16 cellular contexts compared by ENCODE assay signal in genomic region chr2:203861607-203862006, GRCh38. TPM values are rescaled to one million over a fixed set of nuclear protein-coding genes. Genes with fewer than 3 reads are reported as not detected.
DNase-seq lines count a peak whose midpoint lies in the region; ATAC-seq and TF ChIP-seq lines count a peak whose summit lies in the region.
"Had no signal": no experiment of that assay in that cellular context is flagged by ENCODE, and none has a peak within 500 bp of the region (broad histone marks: within the 10 kb centered on the region; RNA-seq: fewer than 3 reads in every experiment).

No MANE protein-coding gene starts in this region.

- H3K9me3 Mint-ChIP-seq in activated T-cell treated with anti-CD3 and anti-CD28 coated beads, Interleukin-2, amount 50 U/mL, for 24 hours = peaks cover 7% of the 10 kb centered on the region
- H3K9me3 Mint-ChIP-seq in activated CD4-positive, alpha-beta memory T cell treated with anti-CD3 and anti-CD28 coated beads, Interleukin-2, amount 10 ng/mL, durations not matched to agents 7 days and 5 days = peaks cover 18% of the 10 kb centered on the region

- H3K36me3 Mint-ChIP-seq in activated T-cell treated with anti-CD3 and anti-CD28 coated beads, Interleukin-2, amount 50 U/mL, for 24 hours (ENCODE audit: low read depth) = peaks cover 6% of the 10 kb centered on the region
- H3K36me3 Mint-ChIP-seq in activated CD4-positive, alpha-beta memory T cell treated with anti-CD3 and anti-CD28 coated beads, Interleukin-2, amount 10 ng/mL, durations not matched to agents 7 days and 5 days (ENCODE audit: low read depth) = peaks cover 31% of the 10 kb centered on the region

- POLR2A ChIA-PET in activated CD4-positive, alpha-beta memory T cell treated with anti-CD3 and anti-CD28 coated beads, Interleukin-2, amount 10 ng/mL, durations not matched to agents 7 days and 5 days (lab: Charles Lee) = interaction anchor here (0.6 to 4.8 kb wide), 17 partner anchors 11 to 155 kb away, joined by 3 to 196 read pairs (median 3); partner anchors contain the start of gene CTLA4

- no peaks in the 10 kb centered on the region for H3K79me2 ChIP-seq in KMS-11 (ENCODE audit: insufficient read depth, low read depth)

- no peak for DNase-seq in activated T-cell treated with anti-CD3 and anti-CD28 coated beads, Interleukin-2, amount 50 U/mL, for 24 hours
- no peak for DNase-seq in activated T-cell treated with anti-CD3 and anti-CD28 coated beads, Interleukin-2, amount 50 U/mL, for 1 hour
- DNase-seq in activated CD4-positive, alpha-beta memory T cell treated with anti-CD3 and anti-CD28 coated beads, Interleukin-2, amount 10 ng/mL, durations not matched to agents 7 days and 5 days = no peak
- no peak for DNase-seq in stimulated activated naive CD8-positive, alpha-beta T cell treated with anti-CD3 and anti-CD28 coated beads, Interleukin-15, Interleukin-2, amounts not matched to agents 100 U/mL and 50 U/mL, for 24 hours
- DNase-seq in NK-92 treated with Interleukin-12 subunit alpha and Interleukin-12 subunit beta, amount 100 ng/mL, for 24 hours (lab: John Stamatoyannopoulos, UW) = no peak
- DNase-seq: GOT3, KBM-7, NCI-H1048, NCI-H510A treated with DMSO at 0.1 percent for 48 hours, Right ventricle myocardium superior had no signal

- peak overlapping the region; percentile 89 for H3K27ac Mint-ChIP-seq in activated T-cell treated with anti-CD3 and anti-CD28 coated beads, Interleukin-2, amount 50 U/mL, for 24 hours
- peak overlapping the region; percentile 55 for H3K27ac Mint-ChIP-seq in activated CD4-positive, alpha-beta memory T cell treated with anti-CD3 and anti-CD28 coated beads, Interleukin-2, amount 10 ng/mL, durations not matched to agents 7 days and 5 days

- no peak overlapping the region for H3K9ac ChIP-seq in KMS-11
- H3K9ac ChIP-seq: BLaER1 treated with 17β-estradiol and CSF1 and Interleukin-3, amounts not matched to agents 10 nM and 100 nM had no signal

- TF ChIP-seq CTCF in KMS-11 (conservative IDR thresholded peaks at IDR 0.05; ENCODE audit: low read depth, low read length) = no peak

- no peaks in the 10 kb centered on the region for H4K20me1 ChIP-seq in KMS-11 (ENCODE audit: insufficient read depth)
- H4K20me1 ChIP-seq: BLaER1 treated with 17β-estradiol and CSF1 and Interleukin-3, amounts not matched to agents 10 nM and 100 nM had no signal

- H3K27me3 Mint-ChIP-seq in activated T-cell treated with anti-CD3 and anti-CD28 coated beads, Interleukin-2, amount 50 U/mL, for 24 hours = no peaks in the 10 kb centered on the region
- no peaks in the 10 kb centered on the region for H3K27me3 Mint-ChIP-seq in activated CD4-positive, alpha-beta memory T cell treated with anti-CD3 and anti-CD28 coated beads, Interleukin-2, amount 10 ng/mL, durations not matched to agents 7 days and 5 days

- peak overlapping the region; percentile 59 for H3K27ac ChIP-seq in KMS-11
- H3K27ac ChIP-seq: A549; BLaER1 treated with 17β-estradiol and CSF1 and Interleukin-3, amounts not matched to agents 10 nM and 100 nM had no signal

- H3K4me2 ChIP-seq in KMS-11 = peak overlapping the region; percentile 65
- H3K4me2 ChIP-seq: A549 had no signal

- H3K4me3 Mint-ChIP-seq in activated T-cell treated with anti-CD3 and anti-CD28 coated beads, Interleukin-2, amount 50 U/mL, for 24 hours = peak overlapping the region; percentile 51
- H3K4me3 Mint-ChIP-seq in activated CD4-positive, alpha-beta memory T cell treated with anti-CD3 and anti-CD28 coated beads, Interleukin-2, amount 10 ng/mL, durations not matched to agents 7 days and 5 days = peak overlapping the region; percentile 9

- peak; percentile 60 for ATAC-seq in stimulated activated naive CD8-positive, alpha-beta T cell treated with anti-CD3 and anti-CD28 coated beads, Interleukin-15, Interleukin-2, amounts not matched to agents 100 U/mL and 50 U/mL, for 24 hours
- no peak for ATAC-seq in GM18867 (IDR thresholded peaks at IDR 0.05; ENCODE audit: unreplicated experiment)
- ATAC-seq: A549 had no signal

- H3K27me3 ChIP-seq in KMS-11 (ENCODE audit: insufficient read depth, low read depth) = no peaks in the 10 kb centered on the region
- H3K27me3 ChIP-seq: BLaER1 treated with 17β-estradiol and CSF1 and Interleukin-3, amounts not matched to agents 10 nM and 100 nM had no signal

- no peak overlapping the region for H3K4me3 ChIP-seq in KMS-11 (IDR thresholded peaks at IDR 0.05; ENCODE audit: insufficient read depth, low read depth, low read length)
- H3K4me3 ChIP-seq: A549; BLaER1 treated with 17β-estradiol and CSF1 and Interleukin-3, amounts not matched to agents 10 nM and 100 nM had no signal

- H3K36me3 ChIP-seq in KMS-11 (ENCODE audit: insufficient read depth) = no peaks in the 10 kb centered on the region
- H3K36me3 ChIP-seq: BLaER1 treated with 17β-estradiol and CSF1 and Interleukin-3, amounts not matched to agents 10 nM and 100 nM had no signal

- peaks cover 89% of the 10 kb centered on the region for H3K4me1 Mint-ChIP-seq in activated T-cell treated with anti-CD3 and anti-CD28 coated beads, Interleukin-2, amount 50 U/mL, for 24 hours (ENCODE audit: low read depth)
- peaks cover 71% of the 10 kb centered on the region for H3K4me1 Mint-ChIP-seq in activated CD4-positive, alpha-beta memory T cell treated with anti-CD3 and anti-CD28 coated beads, Interleukin-2, amount 10 ng/mL, durations not matched to agents 7 days and 5 days

- H3K4me1 ChIP-seq in KMS-11 (ENCODE audit: low read depth, poor library complexity, severe bottlenecking) = peaks cover 85% of the 10 kb centered on the region
- H3K4me1 ChIP-seq: A549 had no signal

- CTCF ChIA-PET in activated CD4-positive, alpha-beta memory T cell treated with anti-CD3 and anti-CD28 coated beads, Interleukin-2, amount 10 ng/mL, durations not matched to agents 7 days and 5 days (lab: Charles Lee) = interaction anchor here (0.5 to 1.8 kb wide), 4 partner anchors 13 to 81 kb away, joined by 3 to 6 read pairs (median 4); no protein-coding TSS in a partner anchor

- no peak overlapping the region for H2AFZ ChIP-seq in KMS-11 (ENCODE audit: low read depth)

RNA-seq across cellular contexts. Expression of gene CTLA4, which starts 6.0 kb away (rescaled TPM):
- 100 to 1,000 TPM in 1 of 2 experiments, 10 to 100 TPM in 1; 98.1 to 101 TPM for total RNA-seq in activated CD4-positive, alpha-beta memory T cell treated with anti-CD3 and anti-CD28 coated beads, Interleukin-2, amount 10 ng/mL, durations not matched to agents 7 days and 5 days
- total RNA-seq: Daoy, M059J had no signal
